8 cellular contexts compared by ENCODE assay signal in the genomic region with DNA sequence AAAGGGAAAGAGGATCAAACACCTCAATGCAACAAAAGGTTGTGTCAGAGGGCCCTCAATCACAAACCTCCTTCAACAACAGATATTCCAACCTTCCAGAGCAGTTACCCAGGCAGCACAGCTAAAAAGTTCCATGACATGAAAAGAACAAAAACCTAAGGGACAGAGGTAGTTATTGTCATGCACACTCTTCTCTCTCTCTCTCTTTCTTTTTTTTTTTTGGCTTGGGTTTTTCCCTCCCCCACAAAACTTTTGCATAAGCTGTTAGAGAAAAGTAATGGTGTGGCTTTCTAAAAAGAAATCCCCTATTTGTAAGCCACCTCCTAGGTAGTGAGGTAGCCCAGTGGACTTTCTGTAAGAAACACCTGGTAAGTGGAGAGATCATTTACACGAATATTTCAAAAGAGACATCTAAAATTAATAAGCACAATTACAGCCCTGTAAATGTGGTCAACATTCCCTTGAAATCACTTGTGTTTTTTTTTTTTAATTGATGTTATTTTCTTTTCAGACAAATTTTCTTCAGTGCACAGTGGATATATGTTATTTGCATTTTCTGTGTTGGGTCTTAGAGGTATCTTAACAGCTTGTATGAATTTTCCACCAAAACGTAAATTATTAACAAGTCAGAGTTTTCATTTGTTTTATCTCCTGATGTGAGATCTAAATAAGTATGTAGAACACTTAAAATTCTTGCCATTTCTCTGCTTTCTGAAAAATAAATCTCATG. TPM values are rescaled to one million over a fixed set of nuclear protein-coding genes. Genes with fewer than 3 reads are reported as not detected.
DNase-seq lines count a peak whose midpoint lies in the region; ATAC-seq, FAIRE-seq and TF ChIP-seq lines count a peak whose summit lies in the region.

No MANE protein-coding gene starts in this region.

- no peak for DNase-seq in activated T-cell treated with anti-CD3 and anti-CD28 coated beads, Interleukin-2, amount 50 U/mL, for 4 hours
- no peak for DNase-seq in activated T-cell treated with anti-CD3 and anti-CD28 coated beads, Interleukin-2, amount 50 U/mL, for 1 hour
- DNase-seq in H54 (ENCODE audit: insufficient read length, low spot score) (no peak), GOT3 (lab: John Stamatoyannopoulos, UW) (no peak), Ammon's horn (ENCODE audit: low spot score) (no peak)

- no peak for TF ChIP-seq POLR2A in H54 (IDR thresholded peaks at IDR 0.05; ENCODE audit: low read depth, low read length)

- H3K4me3 Mint-ChIP-seq in activated T-cell treated with anti-CD3 and anti-CD28 coated beads, Interleukin-2, amount 50 U/mL, for 4 hours = no peak overlapping the region
- H3K4me3 Mint-ChIP-seq in activated naive CD8-positive, alpha-beta T cell = no peak overlapping the region

- H3K9me3 Mint-ChIP-seq in activated T-cell treated with anti-CD3 and anti-CD28 coated beads, Interleukin-2, amount 50 U/mL, for 4 hours = no peaks in the 10 kb centered on the region
- no peaks in the 10 kb centered on the region for H3K9me3 Mint-ChIP-seq in activated naive CD8-positive, alpha-beta T cell (ENCODE audit: low read depth)

- peaks cover 3% of the 10 kb centered on the region for H3K27me3 Mint-ChIP-seq in activated T-cell treated with anti-CD3 and anti-CD28 coated beads, Interleukin-2, amount 50 U/mL, for 4 hours (ENCODE audit: low read depth)
- H3K27me3 Mint-ChIP-seq in activated naive CD8-positive, alpha-beta T cell = peaks cover 2% of the 10 kb centered on the region

- H3K27ac Mint-ChIP-seq in activated naive CD8-positive, alpha-beta T cell = peak overlapping the region; percentile 36

- peak overlapping the region; percentile 99 for H3K27ac ChIP-seq in temporal lobe (ENCODE audit: low read depth, low read length)

- peaks cover 2% of the 10 kb centered on the region for H3K36me3 Mint-ChIP-seq in activated T-cell treated with anti-CD3 and anti-CD28 coated beads, Interleukin-2, amount 50 U/mL, for 4 hours (ENCODE audit: insufficient read depth)
- H3K36me3 Mint-ChIP-seq in activated naive CD8-positive, alpha-beta T cell = no peaks in the 10 kb centered on the region

- H3K4me1 Mint-ChIP-seq in activated T-cell treated with anti-CD3 and anti-CD28 coated beads, Interleukin-2, amount 50 U/mL, for 4 hours (ENCODE audit: low read depth) = peaks cover 29% of the 10 kb centered on the region
- H3K4me1 Mint-ChIP-seq in activated naive CD8-positive, alpha-beta T cell (ENCODE audit: low read depth) = no peaks in the 10 kb centered on the region

- no peak for FAIRE-seq in H54 (lab: Jason Lieb, UNC)

- peak; percentile 57 for ATAC-seq in activated T-cell treated with anti-CD3 and anti-CD28 coated beads, Interleukin-2, amount 50 U/mL, for 4 hours
- peak; percentile 80 for ATAC-seq in HG02885 (IDR thresholded peaks at IDR 0.05; ENCODE audit: poor library complexity, unreplicated experiment)

RNA-seq across cellular contexts. Expression of a gene that starts 48.4 kb away (rescaled TPM):
- total RNA-seq in activated T-cell treated with anti-CD3 and anti-CD28 coated beads, Interleukin-2, amount 50 U/mL, for 4 hours = 10 to 100 TPM; 14.4 to 35.9 (median 25.1) TPM
- total RNA-seq in temporal lobe = 283 TPM
